ENCODE assay signal across 26 cellular contexts in the genomic region with DNA sequence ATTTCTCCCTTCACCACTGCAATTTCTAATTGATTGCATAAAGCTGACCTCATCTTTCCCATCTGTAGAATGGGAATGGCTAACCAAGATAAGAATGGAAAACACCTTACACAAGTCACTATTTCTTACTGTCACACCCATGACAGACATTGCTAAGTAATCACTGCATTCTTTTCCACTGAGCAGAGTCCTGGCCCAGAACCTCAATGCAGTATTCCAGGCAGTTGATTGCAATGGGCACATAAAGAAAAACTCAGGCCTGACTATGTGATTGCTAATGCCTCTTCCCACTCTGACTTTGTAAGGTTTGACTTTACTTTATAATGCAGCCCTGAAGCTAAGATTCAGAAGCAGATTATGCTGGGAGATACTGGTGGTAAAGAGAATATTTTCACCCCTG.
"Had no signal": no experiment of that assay in that cellular context is flagged by ENCODE, and none has a peak within 500 bp of the region (broad histone marks: within the 10 kb centered on the region; RNA-seq: fewer than 3 reads in every experiment).

No MANE protein-coding gene starts in this region.

- H3K4me1 ChIP-seq: sigmoid colon, stomach, thyroid gland, upper lobe of right lung had no signal

- H3K36me3 ChIP-seq: brain microvascular endothelial cell, esophagus squamous epithelium, ovary, sigmoid colon, stomach, thyroid gland, upper lobe of right lung had no signal

- H3K27me3 ChIP-seq: brain microvascular endothelial cell, esophagus squamous epithelium, ovary, sigmoid colon, stomach, thyroid gland, upper lobe of right lung had no signal

- H3K27ac ChIP-seq: brain microvascular endothelial cell, esophagus squamous epithelium, ovary, sigmoid colon, stomach, thyroid gland, upper lobe of right lung had no signal

- H3K9me3 ChIP-seq: esophagus squamous epithelium, ovary, sigmoid colon, stomach, thyroid gland, upper lobe of right lung had no signal

- H3K4me3 ChIP-seq: esophagus squamous epithelium, ovary, sigmoid colon, stomach, thyroid gland, upper lobe of right lung had no signal

- ATAC-seq: left colon; naive thymus-derived CD4-positive, alpha-beta T cell; stimulated activated naive B cell treated with anti-CD40 and anti-IgM and Interleukin-4, amounts not matched to agents 10 μg/mL and 1 μg/mL and 100 μg/mL, for 72 hours; upper lobe of right lung had no signal

- FAIRE-seq: keratinocyte had no signal

- DNase-seq: activated CD4-positive, alpha-beta memory T cell treated with anti-CD3 and anti-CD28 coated beads for 36 hours; activated CD4-positive, alpha-beta T cell treated with anti-CD3 and anti-CD28 coated beads, Interleukin-2, amount 10 ng/mL, durations not matched to agents 24 days and 14 days; activated CD4-positive, CD25-positive, alpha-beta regulatory T cell treated with anti-CD3 and anti-CD28 coated beads, Interleukin-2, amount 50 U/mL, for 72 hours; activated CD8-positive, alpha-beta memory T cell treated with anti-CD3 and anti-CD28 coated beads, Interleukin-2, amount 50 U/mL, for 4 hours; activated effector memory CD4-positive, alpha-beta T cell treated with anti-CD3 and anti-CD28 coated beads, Interleukin-2, amount 50 U/mL, for 16 hours; activated naive CD4-positive, alpha-beta T cell treated with anti-CD3 and anti-CD28 coated beads for 36 hours; activated naive CD8-positive, alpha-beta T cell treated with anti-CD3 and anti-CD28 coated beads for 36 hours; activated T-cell treated with anti-CD3 and anti-CD28 coated beads, Interleukin-2, amount 50 U/mL, for 1 hour; brain microvascular endothelial cell; cortex of kidney; esophagus squamous epithelium; head of caudate nucleus; hippocampal formation; left colon; mammary epithelial cell; midbrain; naive thymus-derived CD4-positive, alpha-beta T cell; ovary; sigmoid colon; stimulated activated CD4-positive, alpha-beta T cell treated with anti-CD3 and anti-CD28 coated beads, Interleukin-15, amount 100 ng/mL, for 24 hours; stimulated activated CD4-positive, alpha-beta T cell treated with anti-CD3 and anti-CD28 coated beads, Interleukin-2, amount 100 ng/mL, for 24 hours; stimulated activated naive B cell treated with anti-CD40 and anti-IgM and Interleukin-4, amounts not matched to agents 10 μg/mL and 1 μg/mL and 100 μg/mL, for 72 hours; stomach; thyroid gland; upper lobe of right lung had no signal
